7 cellular contexts compared by ENCODE assay signal in genomic region chr11:123300874-123301695, GRCh38.
DNase-seq lines count a peak whose midpoint lies in the region; ATAC-seq and TF ChIP-seq lines count a peak whose summit lies in the region.

No MANE protein-coding gene starts in this region.

- H3K4me3 Mint-ChIP-seq in endodermal cell, result peak overlapping the region; percentile 56

- H2AFZ ChIP-seq in HCT116 (ENCODE audit: low read depth, low read length, poor library complexity, severe bottlenecking), result peak overlapping the region; percentile 70

- no peaks in the 10 kb centered on the region for H3K9me2 ChIP-seq in HCT116 (ENCODE audit: insufficient read depth)

- RAD21 ChIA-PET in HCT116 (lab: Charles Lee; ENCODE audit: low non-redundant PET in 1 of 2, low total read pairs in 2 of 2, uncharacterized antibody in 2 of 2, unreplicated experiment in 2 of 2), result no interaction called here

- H3K9me3 Mint-ChIP-seq in endodermal cell, result no peaks in the 10 kb centered on the region

- no peak overlapping the region for H3K27ac Mint-ChIP-seq in endodermal cell

- no peak for TF ChIP-seq POLR2A in HCT116 (IDR thresholded peaks at IDR 0.05; ENCODE audit: borderline replicate concordance, extremely low read depth, insufficient read depth, insufficient read length)
- no peak for TF ChIP-seq POLR2A in Peyer's patch (IDR thresholded peaks at IDR 0.05)
- no peak for TF ChIP-seq POLR2A in testis (IDR thresholded peaks at IDR 0.05)

- H3K27ac ChIP-seq in HCT116 (ENCODE audit: low read depth, low read length), result no peak overlapping the region
- no peak overlapping the region for H3K27ac ChIP-seq in Peyer's patch
- H3K27ac ChIP-seq in endodermal cell (ENCODE audit: low read depth, low read length), result no peak overlapping the region
- no peak overlapping the region for H3K27ac ChIP-seq in testis

- CTCF ChIA-PET in HCT116 (lab: Charles Lee), result interaction anchor here (0.6 to 1.0 kb wide), 3 partner anchors 40 to 260 kb away, joined by 3 read pairs; no protein-coding TSS in a partner anchor

- H3K36me3 ChIP-seq in HCT116 (ENCODE audit: control insufficient read depth in 1 of 2, insufficient read depth in 2 of 2, low read length in 2 of 2) (no peaks in the 10 kb centered on the region), Peyer's patch (no peaks in the 10 kb centered on the region), endodermal cell (ENCODE audit: control insufficient read depth, insufficient read depth, low read length) (no peaks in the 10 kb centered on the region), testis (ENCODE audit: low read depth, missing control alignments) (no peaks in the 10 kb centered on the region)

- H3K4me3 ChIP-seq in HCT116 (replicated peaks in 1 of 2; ENCODE audit: low read depth in 1 of 2, low read length in 2 of 2) (peak overlapping the region in 1 of 2 experiments; percentile 9; a peak in 1 of 4 replicates), Peyer's patch (peak overlapping the region in 3 of 4 donors; percentile 44 to 52 (median 48)), endodermal cell (ENCODE audit: low read length) (no peak overlapping the region), testis (peak overlapping the region in 1 of 2 donors; percentile 34)

- H3K79me2 ChIP-seq in HCT116 (ENCODE audit: insufficient read depth, low read length), result no peaks in the 10 kb centered on the region

- no peaks in the 10 kb centered on the region for H4K20me1 ChIP-seq in HCT116 (ENCODE audit: insufficient read depth)

- DNase-seq in HCT116 (ENCODE audit: low read depth, low spot score) (peak; percentile 63), Peyer's patch (no peak), endodermal cell (no peak), renal cortical epithelial cell (ENCODE audit: low read depth) (peak; percentile 84), NK-92 (lab: John Stamatoyannopoulos, UW; ENCODE audit: unreplicated experiment) (no peak), medulla oblongata (ENCODE audit: extremely low spot score) (no peak), testis (no peak)

- peak overlapping the region; percentile 50 for H3K4me2 ChIP-seq in HCT116 (ENCODE audit: low read length)

- H3K27me3 ChIP-seq in HCT116 (ENCODE audit: insufficient read depth, low read length) (no peaks in the 10 kb centered on the region), Peyer's patch (no peaks in the 10 kb centered on the region), endodermal cell (ENCODE audit: control insufficient read depth, insufficient read depth, low read length, poor library complexity, severe bottlenecking) (peaks cover 13% of the 10 kb centered on the region), testis (no peaks in the 10 kb centered on the region)

- peaks cover 2 to 15% of the 10 kb centered on the region in 2 experiments; a peak in 2 of 4 replicates for H3K4me1 ChIP-seq in HCT116 (ENCODE audit: control insufficient read depth in 1 of 2, insufficient read depth in 2 of 2, low read length in 2 of 2)
- H3K4me1 ChIP-seq in Peyer's patch, result peaks cover 0 to 12% (median 3%) of the 10 kb centered on the region in 4 donors
- H3K4me1 ChIP-seq in endodermal cell (ENCODE audit: control insufficient read depth, insufficient read depth, low read length), result peaks cover 19% of the 10 kb centered on the region
- H3K4me1 ChIP-seq in testis, result peaks cover 4% of the 10 kb centered on the region

- H3K9ac ChIP-seq in HCT116 (ENCODE audit: low read length) (no peak overlapping the region), endodermal cell (ENCODE audit: extremely low read depth, low read length, poor library complexity, severe bottlenecking) (no peak overlapping the region)

- TF ChIP-seq CTCF in HCT116 (IDR thresholded peaks at IDR 0.05 in 2 of 3, conservative IDR thresholded peaks at IDR 0.05 in 1 of 3; ENCODE audit: borderline replicate concordance in 1 of 3, insufficient read depth in 1 of 3, low read depth in 2 of 3, low read length in 2 of 3), result no peak
- TF ChIP-seq CTCF in Peyer's patch (IDR thresholded peaks at IDR 0.05), result no peak
- TF ChIP-seq CTCF in endodermal cell (conservative IDR thresholded peaks at IDR 0.05), result no peak
- TF ChIP-seq CTCF in testis (IDR thresholded peaks at IDR 0.05), result no peak

- 32 to 38% methylated on average over 3 to 6 of the region's 6 CpGs for WGBS in endodermal cell (ENCODE audit: insufficient coverage in 1 of 2, insufficient read length in 1 of 2), 2 experiments
- 15 to 19% methylated on average over 6 of the region's 6 CpGs for WGBS in testis, 2 donors

- H3K36me3 Mint-ChIP-seq in endodermal cell (ENCODE audit: low read depth), result no peaks in the 10 kb centered on the region

- no peak for TF ChIP-seq RAD21 in HCT116 (IDR thresholded peaks at IDR 0.05; ENCODE audit: low read depth)

- POLR2A ChIA-PET in HCT116 (lab: Charles Lee), result interaction anchor here (0.7 kb wide), 1 partner anchor 17 kb away, joined by 9 read pairs; no protein-coding TSS in a partner anchor

- intact Hi-C loops in HCT116 (cut with micrococcal nuclease), result loop anchor here (1.0 to 10.0 kb wide), 3 partner anchors 106 to 274 kb away; no protein-coding TSS in a partner anchor
- intact Hi-C loops in testis (cut with DNase I; ENCODE audit: low total_unique reads), result loop anchor here (5.0 kb wide), 1 partner anchor 176 kb away; no protein-coding TSS in a partner anchor

- BruUV-seq in HCT116 (replicated peaks; lab: Mats Ljungman, UMichigan), result no TSS peak

- ATAC-seq in HCT116, result peak; percentile 4; the same call in 1 of the 2 replicates

- H3K4me1 Mint-ChIP-seq in endodermal cell, result peaks cover 31% of the 10 kb centered on the region

- peaks cover 47% of the 10 kb centered on the region for H3K27me3 Mint-ChIP-seq in endodermal cell (ENCODE audit: insufficient read depth)

- H3K9me3 ChIP-seq in HCT116 (ENCODE audit: control insufficient read depth in 1 of 2, insufficient read depth in 1 of 2, low read depth in 1 of 2, low read length in 2 of 2), result no peaks in the 10 kb centered on the region
- no peaks in the 10 kb centered on the region for H3K9me3 ChIP-seq in Peyer's patch
- no peaks in the 10 kb centered on the region for H3K9me3 ChIP-seq in endodermal cell (ENCODE audit: control insufficient read depth, low read length)
- no peaks in the 10 kb centered on the region for H3K9me3 ChIP-seq in testis

TF ChIP-seq in HCT116, 20 proteins besides CTCF, POLR2A, EP300 and RAD21:
- TF ChIP-seq REST (IDR thresholded peaks at IDR 0.05; ENCODE audit: low read depth) (no peak), ZBTB33 (IDR thresholded peaks at IDR 0.05; ENCODE audit: extremely low read depth, insufficient replicate concordance, low read length) (no peak), ELF1 (IDR thresholded peaks at IDR 0.05; ENCODE audit: borderline replicate concordance, low read depth) (no peak), ZNF274 (IDR thresholded peaks at IDR 0.05; ENCODE audit: low read depth, low read length) (no peak), CEBPB (IDR thresholded peaks at IDR 0.05; ENCODE audit: low read depth) (no peak), CBX3 (IDR thresholded peaks at IDR 0.05; ENCODE audit: low read depth) (no peak), MAX (IDR thresholded peaks at IDR 0.05) (no peak)

Comparison
In these comparisons a context has a peak if more than half of its experiments do, and no peak if none do; other contexts are left out.
1. DNase-seq: peak in HCT116 (single experiment) and renal cortical epithelial cell (single experiment); none in Peyer's patch (0 of 3), endodermal cell (single experiment), NK-92 (single experiment), medulla oblongata (single experiment) and testis (single experiment).